ENCODE assay signal across 9 cellular contexts in the genomic region with DNA sequence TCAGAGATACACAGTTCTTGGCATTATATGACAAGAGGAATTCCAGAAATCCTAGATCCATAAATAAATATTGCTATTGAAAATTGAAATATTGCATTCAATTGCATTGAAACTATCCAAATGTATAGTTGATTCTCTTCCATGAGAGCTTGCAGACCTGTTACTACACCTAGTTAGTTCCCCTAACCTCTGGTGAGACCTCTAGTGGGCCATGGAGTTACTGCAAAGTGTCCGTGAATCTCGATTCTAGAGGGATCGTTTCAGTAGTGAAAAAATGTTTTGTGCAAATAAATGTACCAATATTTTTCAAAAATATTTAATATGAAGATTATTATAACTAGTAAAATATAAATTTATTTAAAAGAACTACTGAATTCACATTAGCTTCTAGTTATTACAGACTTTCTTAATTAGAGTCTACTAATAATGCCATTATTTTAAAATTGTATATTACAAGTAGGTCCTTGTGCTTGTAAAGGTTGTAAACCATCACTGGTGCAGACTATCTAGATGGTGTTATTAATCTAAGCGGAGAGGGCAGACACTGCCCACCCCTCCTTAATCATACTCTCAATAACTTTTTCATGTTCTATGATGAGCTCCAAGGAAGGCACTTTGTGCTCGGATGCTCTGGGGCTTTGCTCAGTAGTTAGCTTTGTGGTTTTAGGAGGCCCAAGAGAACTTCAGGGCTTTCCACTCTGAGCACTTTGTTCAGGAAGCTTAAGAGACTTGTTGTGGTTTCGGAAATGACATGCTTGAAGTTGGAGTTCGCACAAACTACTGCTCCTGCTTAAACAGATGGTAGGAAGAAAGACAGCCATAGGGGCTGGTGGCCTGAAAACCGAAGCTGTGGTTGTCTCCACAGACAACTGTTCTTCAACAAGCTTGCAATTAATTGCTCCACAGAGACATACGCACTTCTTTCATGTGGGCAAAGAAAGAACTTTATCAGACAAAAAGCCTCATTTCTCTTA. TPM values are rescaled to one million over a fixed set of nuclear protein-coding genes. Genes with fewer than 3 reads are reported as not detected.
DNase-seq lines count a peak whose midpoint lies in the region; ATAC-seq and TF ChIP-seq lines count a peak whose summit lies in the region.
"Had no signal": no experiment of that assay in that cellular context is flagged by ENCODE, and none has a peak within 500 bp of the region (broad histone marks: within the 10 kb centered on the region; RNA-seq: fewer than 3 reads in every experiment).

No MANE protein-coding gene starts in this region.

- H2AFZ ChIP-seq in smooth muscle cell (ENCODE audit: low read depth): peak overlapping the region; percentile 34

- H3K9ac ChIP-seq in smooth muscle cell (ENCODE audit: low read depth): no peak overlapping the region

- H3K27me3 ChIP-seq in Caco-2 (replicated peaks; ENCODE audit: control insufficient read depth, insufficient read depth, low read length): no peaks in the 10 kb centered on the region
- no peaks in the 10 kb centered on the region for H3K27me3 ChIP-seq in Peyer's patch
- no peaks in the 10 kb centered on the region for H3K27me3 ChIP-seq in smooth muscle cell (ENCODE audit: low read depth)

- H3K36me3 ChIP-seq in Caco-2 (ENCODE audit: control insufficient read depth, insufficient read depth, low read length) (no peaks in the 10 kb centered on the region), Peyer's patch (no peaks in the 10 kb centered on the region), smooth muscle cell (ENCODE audit: low read depth) (no peaks in the 10 kb centered on the region)

- CTCF ChIA-PET in Caco-2 (lab: Charles Lee): interaction anchor here (0.6 to 2.1 kb wide), 7 partner anchors 124 to 677 kb away, joined by 3 to 11 read pairs (median 3); a partner anchor contains a TSS

- ATAC-seq in GM19351 (IDR thresholded peaks at IDR 0.05; ENCODE audit: unreplicated experiment) (peak; percentile 73), HG03432 (IDR thresholded peaks at IDR 0.05; ENCODE audit: unreplicated experiment) (peak; percentile 82)

- peaks cover 7% of the 10 kb centered on the region for H3F3A ChIP-seq in smooth muscle cell (ENCODE audit: low read depth)

- peaks cover 9% of the 10 kb centered on the region for H3K9me3 Mint-ChIP-seq in Caco-2 (ENCODE audit: unreplicated experiment)

- peak overlapping the region; percentile 19 to 62 (median 32) for H3K27ac ChIP-seq in Peyer's patch
- peak overlapping the region; percentile 68 for H3K27ac ChIP-seq in smooth muscle cell (ENCODE audit: low read depth)
- H3K27ac ChIP-seq: epithelial cell of prostate had no signal

- H3K4me3 ChIP-seq in Caco-2 (ENCODE audit: low read depth, low read length) (no peak overlapping the region), Peyer's patch (no peak overlapping the region), foreskin fibroblast (ENCODE audit: low read depth in 1 of 2, low read length in 2 of 2) (no peak overlapping the region), smooth muscle cell (no peak overlapping the region), lower leg skin (ENCODE audit: low read depth, poor library complexity, severe bottlenecking) (no peak overlapping the region)

- TF ChIP-seq CTCF in Caco-2 (IDR thresholded peaks at IDR 0.05; ENCODE audit: insufficient read depth in 1 of 2, low read depth in 1 of 2, low read length in 1 of 2, severe bottlenecking in 1 of 2, unreplicated experiment in 1 of 2) (peak; percentile 59 to 84), Peyer's patch (IDR thresholded peaks at IDR 0.05) (peak in 5 of 6 experiments; percentile 23 to 61 (median 51)), foreskin fibroblast (IDR thresholded peaks at IDR 0.05; ENCODE audit: low read depth, low read length) (peak; percentile 66), smooth muscle cell (IDR thresholded peaks at IDR 0.05; ENCODE audit: borderline replicate concordance, insufficient read depth, poor library complexity, severe bottlenecking) (peak; percentile 50), lower leg skin (IDR thresholded peaks at IDR 0.05) (no peak)

- no peaks in the 10 kb centered on the region for H4K20me1 ChIP-seq in smooth muscle cell (ENCODE audit: low read depth)

- peaks cover 2% of the 10 kb centered on the region for H3K27me3 Mint-ChIP-seq in Caco-2 (ENCODE audit: insufficient read depth, unreplicated experiment)

- H3K4me1 ChIP-seq in Caco-2: peaks cover 4% of the 10 kb centered on the region; the same call in 1 of the 2 replicates
- H3K4me1 ChIP-seq in Peyer's patch: no peaks in the 10 kb centered on the region
- no peaks in the 10 kb centered on the region for H3K4me1 ChIP-seq in smooth muscle cell (ENCODE audit: low read depth)

- H3K36me3 Mint-ChIP-seq in Caco-2 (ENCODE audit: insufficient read depth, unreplicated experiment): no peaks in the 10 kb centered on the region

- H3K4me2 ChIP-seq in smooth muscle cell: peak overlapping the region; percentile 65

- intact Hi-C loops in Caco-2 (cut with micrococcal nuclease; ENCODE audit: unreplicated experiment): loop anchor here (1.0 to 10.0 kb wide), 6 partner anchors 127 to 678 kb away; no protein-coding TSS in a partner anchor
- intact Hi-C loops in lower leg skin (cut with DNase I; ENCODE audit: low total_unique reads): no loop called here

- no peak for TF ChIP-seq POLR2A in Peyer's patch (IDR thresholded peaks at IDR 0.05)
- TF ChIP-seq POLR2A in lower leg skin (IDR thresholded peaks at IDR 0.05): no peak

- no peaks in the 10 kb centered on the region for H3K9me3 ChIP-seq in Caco-2
- no peaks in the 10 kb centered on the region for H3K9me3 ChIP-seq in Peyer's patch
- H3K9me3 ChIP-seq in smooth muscle cell (replicated peaks; ENCODE audit: low read depth): no peaks in the 10 kb centered on the region

- H3K27ac Mint-ChIP-seq in Caco-2 (ENCODE audit: unreplicated experiment): no peak overlapping the region

- no TSS peak for BruUV-seq in Caco-2 (replicated peaks; lab: Mats Ljungman, UMichigan)

- 24% methylated on average over 9 of the region's 9 CpGs for whole genome bisulfite sequencing in smooth muscle cell (ENCODE audit: low lambda C conversion rate)
- 46 to 54% methylated on average over 9 of the region's 9 CpGs for WGBS in lower leg skin, 2 donors

- no peaks in the 10 kb centered on the region for H3K79me2 ChIP-seq in smooth muscle cell (ENCODE audit: low read depth)

- no peaks in the 10 kb centered on the region for H3K4me1 Mint-ChIP-seq in Caco-2 (ENCODE audit: low read depth, unreplicated experiment)

- H3K4me3 Mint-ChIP-seq in Caco-2 (ENCODE audit: unreplicated experiment): no peak overlapping the region

- peak; percentile 57 to 63 for DNase-seq in Caco-2
- DNase-seq in Peyer's patch: peak in 2 of 3 donors; percentile 43 to 83
- peak; percentile 35 for DNase-seq in activated T-helper 1 cell treated with Interleukin-2 at 50 U/mL for 16 hours (ENCODE audit: low read depth)
- peak in 1 of 2 donors; percentile 58 for DNase-seq in foreskin fibroblast
- no peak for DNase-seq in smooth muscle cell (lab: John Stamatoyannopoulos, UW; ENCODE audit: unreplicated experiment)
- no peak for DNase-seq in lower leg skin (ENCODE audit: low spot score in 2 of 2)

- POLR2A ChIA-PET in Caco-2 (lab: Charles Lee): no interaction called here

RNA-seq across cellular contexts. Expression of a gene that starts 42.8 kb away (rescaled TPM):
- total RNA-seq in Caco-2 (2022) (not detected in 2 replicates), Peyer's patch (not detected), smooth muscle cell (not detected in 2 replicates), lower leg skin (not detected)
- not detected in 2 replicates for polyA plus RNA-seq in smooth muscle cell

Comparison
In these comparisons a context has a peak if more than half of its experiments do, and no peak if none do; other contexts are left out.
1. DNase-seq: peak in Caco-2 (2 of 2), Peyer's patch (2 of 3) and activated T-helper 1 cell treated with Interleukin-2 at 50 U/mL for 16 hours (single experiment); none in smooth muscle cell (single experiment) and lower leg skin (0 of 2).
2. CTCF ChIP-seq: peak in Caco-2 (2 of 2), Peyer's patch (5 of 6), foreskin fibroblast (single experiment) and smooth muscle cell (single experiment); none in lower leg skin (0 of 3).